Comparison of ENCODE assay signal across 9 cellular contexts in genomic region chr5:138611295-138612220, GRCh38. TPM values are rescaled to one million over a fixed set of nuclear protein-coding genes. Genes with fewer than 3 reads are reported as not detected.
DNase-seq lines count a peak whose midpoint lies in the region; ATAC-seq and TF ChIP-seq lines count a peak whose summit lies in the region.
"Had no signal": no experiment of that assay in that cellular context is flagged by ENCODE, and none has a peak within 500 bp of the region (broad histone marks: within the 10 kb centered on the region; RNA-seq: fewer than 3 reads in every experiment).

No MANE protein-coding gene starts in this region.

- no peaks in the 10 kb centered on the region for H3K9me3 ChIP-seq in heart right ventricle

- intact Hi-C loops in heart right ventricle (cut with DNase I) = no loop called here

- WGBS in heart right ventricle, 2 donors = 30 to 31% methylated on average over 12 of the region's 13 CpGs

- H3K36me3 ChIP-seq in H7 (replicated peaks; ENCODE audit: control insufficient read depth, insufficient read depth, low read length) (no peaks in the 10 kb centered on the region), heart right ventricle (no peaks in the 10 kb centered on the region), rectal smooth muscle tissue (ENCODE audit: control insufficient read depth, insufficient read depth, low read length) (no peaks in the 10 kb centered on the region)

- H3K4me1 ChIP-seq in heart right ventricle (peaks cover 0 to 18% (median 7%) of the 10 kb centered on the region in 9 donors), rectal smooth muscle tissue (ENCODE audit: control insufficient read depth, insufficient read depth, low read length) (peaks cover 24% of the 10 kb centered on the region)

- ATAC-seq in heart right ventricle = peak; percentile 20 to 85 (median 66)
- no peak for ATAC-seq in HG02763 (IDR thresholded peaks at IDR 0.05; ENCODE audit: unreplicated experiment)

- peak; percentile 81 for DNase-seq in H7
- DNase-seq in heart right ventricle = no peak
- DNase-seq in EL = no peak
- DNase-seq in mesenteric fat pad (ENCODE audit: low spot score) = no peak
- DNase-seq in NCI-H510A treated with DMSO at 0.1 percent for 48 hours (lab: John Stamatoyannopoulos, UW) = no peak

- peak overlapping the region; percentile 61 for H3K4me3 ChIP-seq in H7 (ENCODE audit: insufficient read depth, low read depth, low read length)
- peak overlapping the region in 9 of 10 donors; percentile 24 to 56 (median 48) for H3K4me3 ChIP-seq in heart right ventricle
- peak overlapping the region; percentile 61 for H3K4me3 ChIP-seq in rectal smooth muscle tissue (ENCODE audit: low read length)

- H3K36me3 Mint-ChIP-seq in activated naive CD8-positive, alpha-beta T cell = no peaks in the 10 kb centered on the region

- peak overlapping the region; percentile 49 for H3K4me3 Mint-ChIP-seq in activated naive CD8-positive, alpha-beta T cell

- peaks cover 12% of the 10 kb centered on the region for H3K4me1 Mint-ChIP-seq in activated naive CD8-positive, alpha-beta T cell (ENCODE audit: low read depth)

- no peaks in the 10 kb centered on the region for H3K9me3 Mint-ChIP-seq in activated naive CD8-positive, alpha-beta T cell (ENCODE audit: low read depth)

- no peaks in the 10 kb centered on the region for H3K27me3 ChIP-seq in H7 (ENCODE audit: control insufficient read depth, insufficient read depth, low read length)
- H3K27me3 ChIP-seq in heart right ventricle = peaks cover 0 to 14% (median 0%) of the 10 kb centered on the region in 7 donors
- H3K27me3 ChIP-seq in rectal smooth muscle tissue (ENCODE audit: control insufficient read depth, insufficient read depth, low read length) = no peaks in the 10 kb centered on the region

- peak overlapping the region in 5 of 10 donors; percentile 6 to 65 (median 55) for H3K27ac ChIP-seq in heart right ventricle
- peak overlapping the region; percentile 82 for H3K27ac ChIP-seq in rectal smooth muscle tissue (ENCODE audit: low read depth, low read length)
- H3K27ac ChIP-seq: KMS-11 had no signal

- H3K9ac ChIP-seq in rectal smooth muscle tissue (ENCODE audit: low read length) = no peak overlapping the region
- H3K9ac ChIP-seq: KMS-11 had no signal

- peaks cover 32% of the 10 kb centered on the region for H3K27me3 Mint-ChIP-seq in activated naive CD8-positive, alpha-beta T cell

- peak in 1 of 9 donors; percentile 22 for TF ChIP-seq CTCF in heart right ventricle (IDR thresholded peaks at IDR 0.05)

- H3K27ac Mint-ChIP-seq in activated naive CD8-positive, alpha-beta T cell = no peak overlapping the region

RNA-seq across cellular contexts. Expression of gene HSPA9, which starts 36.4 kb away (rescaled TPM):
- 625 and 671 TPM in 2 replicates for total RNA-seq in H7 (2014; rRNA removed; shearing (Covaris generic))
- total RNA-seq in heart right ventricle = 100 to 1,000 TPM; 246 to 415 (median 324) TPM
- polyA plus RNA-seq in heart right ventricle = 100 to 1,000 TPM in 1 of 2 donors, 10 to 100 TPM in 1; 82.9 to 240 TPM
- total RNA-seq in mesenteric fat pad = 224 TPM
